Comparison of ENCODE assay signal across 1 cellular context in genomic region chrX:154991476-154991875, GRCh38.
TF ChIP-seq lines count a peak whose summit lies in the region.

No MANE protein-coding gene starts in this region.

TF ChIP-seq in GM12878, 131 proteins besides CTCF, POLR2A, EP300 and RAD21:
- TF ChIP-seq CHD2 (IDR thresholded peaks at IDR 0.05; ENCODE audit: borderline replicate concordance, low read depth, low read length) (no peak), MEF2B (IDR thresholded peaks at IDR 0.05; ENCODE audit: partially characterized antibody, poor library complexity, severe bottlenecking) (peak; percentile 24), IKZF2 (IDR thresholded peaks at IDR 0.05) (no peak), RUNX3 (IDR thresholded peaks at IDR 0.05; ENCODE audit: low read length) (peak; percentile 53; the same call in 1 of the 2 replicates), MTA2 (IDR thresholded peaks at IDR 0.05; ENCODE audit: low read depth) (peak; percentile 69; the same call in 1 of the 2 replicates), ZNF24 (IDR thresholded peaks at IDR 0.05) (peak; percentile 78), ATF7 (IDR thresholded peaks at IDR 0.05; ENCODE audit: low read depth) (peak; percentile 81), JUNB (IDR thresholded peaks at IDR 0.05) (peak; percentile 31; the same call in 1 of the 2 replicates), SMAD5 (IDR thresholded peaks at IDR 0.05; ENCODE audit: low read depth) (no peak)
